9 cellular contexts compared by ENCODE assay signal in the genomic region with DNA sequence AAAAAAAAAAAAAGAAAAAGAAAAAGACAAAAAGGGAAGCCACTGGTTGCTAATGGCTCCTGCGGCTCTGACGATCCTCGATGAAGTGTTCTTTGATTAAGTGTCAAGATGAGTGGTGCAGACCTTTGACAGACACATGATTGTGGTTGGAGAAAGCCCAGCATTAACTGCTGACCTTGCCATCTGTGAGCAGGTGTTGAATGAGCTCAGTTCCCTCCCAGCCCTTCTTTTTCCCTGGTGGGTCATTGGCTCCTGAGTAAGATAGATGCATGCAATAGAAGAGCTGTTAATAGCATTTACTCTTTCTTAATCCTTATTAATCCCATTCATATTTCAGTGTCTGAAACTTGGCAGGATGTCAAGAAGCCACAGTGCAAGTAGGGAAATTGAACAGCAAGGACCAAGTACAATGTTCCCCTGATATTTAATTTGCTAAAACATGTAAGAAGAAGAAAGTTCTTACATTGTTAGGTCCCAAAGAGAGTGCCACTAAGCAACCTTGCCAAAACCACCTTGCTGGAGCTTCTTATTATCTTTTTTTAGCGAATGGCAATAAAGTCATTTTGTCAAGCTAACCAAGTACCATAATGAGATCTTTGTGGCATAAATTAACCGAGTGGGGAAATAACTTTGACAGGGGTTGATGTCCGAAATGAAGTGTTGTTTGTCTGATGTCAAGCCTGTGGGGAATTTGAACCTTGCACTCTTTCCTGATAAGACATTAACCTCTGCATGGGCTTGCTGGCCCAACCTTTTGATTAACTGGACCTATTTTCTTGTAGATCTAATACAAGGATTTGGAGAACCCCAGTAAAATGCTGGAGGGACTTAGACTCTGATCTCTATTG.
A peak's percentile ranks its signal among the peaks of the same experiment; 100 is the strongest.
DNase-seq lines count a peak whose midpoint lies in the region; ATAC-seq lines count a peak whose summit lies in the region.
"Had no signal": no experiment of that assay in that cellular context is flagged by ENCODE, and none has a peak within 500 bp of the region (broad histone marks: within the 10 kb centered on the region; RNA-seq: fewer than 3 reads in every experiment).

No MANE protein-coding gene starts in this region.

- peak overlapping the region; percentile 80 for H3K27ac ChIP-seq in angular gyrus (ENCODE audit: low read depth, low read length)
- H3K27ac ChIP-seq: parathyroid adenoma had no signal

- DNase-seq in NCI-H1417 (lab: John Stamatoyannopoulos, UW) = peak; percentile 54 to 95 (median 92)
- DNase-seq in pons (ENCODE audit: low spot score) = peak; percentile 44
- DNase-seq in central memory CD4-positive, alpha-beta T cell = no peak
- no peak for DNase-seq in T1000 (lab: John Stamatoyannopoulos, UW)

- peak; percentile 48 for ATAC-seq in GM18867 (IDR thresholded peaks at IDR 0.05; ENCODE audit: unreplicated experiment)
- no peak for ATAC-seq in GM21423 (IDR thresholded peaks at IDR 0.05; ENCODE audit: unreplicated experiment)
- ATAC-seq in HG02938 (IDR thresholded peaks at IDR 0.05; ENCODE audit: unreplicated experiment) = no peak

Comparison
In these comparisons a context has a peak if more than half of its experiments do, and no peak if none do; other contexts are left out.
1. DNase-seq: peak in NCI-H1417 (3 of 3) and pons (single experiment); none in central memory CD4-positive, alpha-beta T cell (single experiment) and T1000 (single experiment).